In genomic region chr11:17476317-17477083, GRCh38 we compare ENCODE assay signal across 8 cellular contexts. TPM values are rescaled to one million over a fixed set of nuclear protein-coding genes. Genes with fewer than 3 reads are reported as not detected.
DNase-seq lines count a peak whose midpoint lies in the region; ATAC-seq and TF ChIP-seq lines count a peak whose summit lies in the region.
"Had no signal": no experiment of that assay in that cellular context is flagged by ENCODE, and none has a peak within 500 bp of the region (broad histone marks: within the 10 kb centered on the region; RNA-seq: fewer than 3 reads in every experiment).

Gene ABCC8 (minus strand): TSS chr11:17476845. CDS start chr11:17476776, 69 bp downstream.

- H3K27me3 ChIP-seq in left ventricle myocardium inferior (ENCODE audit: low read depth), result peaks cover 73% of the 10 kb centered on the region
- H3K27me3 ChIP-seq in skeletal muscle tissue (ENCODE audit: control insufficient read depth in 3 of 3, insufficient read depth in 3 of 3, low read length in 3 of 3), result peaks cover 26 to 37% (median 28%) of the 10 kb centered on the region in 3 donors

- DNase-seq in HEK293T (ENCODE audit: extremely low spot score), result peak; percentile 74
- DNase-seq in NCI-H774 (lab: John Stamatoyannopoulos, UW), result peak; percentile 19
- DNase-seq in left ventricle myocardium inferior, result no peak
- no peak for DNase-seq in stimulated activated naive CD4-positive, alpha-beta T cell (lab: John Stamatoyannopoulos, UW)
- DNase-seq in superior temporal gyrus (ENCODE audit: extremely low spot score), result no peak
- DNase-seq: stimulated activated CD4-positive, alpha-beta T cell treated with anti-CD3 and anti-CD28 coated beads, Interleukin-2, amount 100 ng/mL, for 48 hours had no signal

- POLR2A ChIA-PET in HEK293T (lab: Yijun Ruan, JAX), result no interaction called here

- no peak for ATAC-seq in activated CD4-positive, CD25-positive, alpha-beta regulatory T cell treated with anti-CD3 and anti-CD28 coated beads, Interleukin-2, amount 50 U/mL, for 24 hours

- CTCF ChIA-PET in HEK293T (lab: Yijun Ruan, JAX), result interaction anchor here (0.6 to 1.0 kb wide), 2 partner anchors 40 to 51 kb away, joined by 3 to 7 read pairs; no protein-coding TSS in a partner anchor

- H3K36me3 ChIP-seq in left ventricle myocardium inferior, result no peaks in the 10 kb centered on the region
- no peaks in the 10 kb centered on the region for H3K36me3 ChIP-seq in skeletal muscle tissue (ENCODE audit: control insufficient read depth in 3 of 3, insufficient read depth in 3 of 3, low read length in 3 of 3)

- H3K9me3 ChIP-seq in left ventricle myocardium inferior (replicated peaks), result no peaks in the 10 kb centered on the region
- H3K9me3 ChIP-seq in skeletal muscle tissue (ENCODE audit: control insufficient read depth in 3 of 3, low read length in 3 of 3), result no peaks in the 10 kb centered on the region

- peak within 1 kb of the TSS; percentile 51 to 75 (median 69) for H3K9ac ChIP-seq in skeletal muscle tissue (ENCODE audit: low read depth in 1 of 3, low read length in 3 of 3)

- peak within 1 kb of the TSS; percentile 66 for H3K4me3 ChIP-seq in left ventricle myocardium inferior
- peak within 1 kb of the TSS; percentile 67 to 78 (median 74) for H3K4me3 ChIP-seq in skeletal muscle tissue (ENCODE audit: low read length in 3 of 3)

- no peak for TF ChIP-seq CTCF in left ventricle myocardium inferior (IDR thresholded peaks at IDR 0.05; ENCODE audit: borderline replicate concordance)

- H3K4me1 ChIP-seq in left ventricle myocardium inferior, result peaks cover 18% of the 10 kb centered on the region
- H3K4me1 ChIP-seq in skeletal muscle tissue (ENCODE audit: control insufficient read depth in 3 of 3, insufficient read depth in 3 of 3, low read length in 3 of 3), result peaks cover 7 to 10% (median 10%) of the 10 kb centered on the region in 3 donors

- intact Hi-C loops in left ventricle myocardium inferior (cut with micrococcal nuclease), result no loop called here

- H3K27ac ChIP-seq in left ventricle myocardium inferior (replicated peaks) (no peak within 1 kb of the TSS), skeletal muscle tissue (ENCODE audit: low read depth, low read length) (no peak within 1 kb of the TSS)

TF ChIP-seq in HEK293T, 16 proteins besides CTCF, POLR2A, EP300 and RAD21:
- TF ChIP-seq CTBP1 (IDR thresholded peaks at IDR 0.05; ENCODE audit: borderline replicate concordance) (no peak), BHLHE40 (IDR thresholded peaks at IDR 0.05; ENCODE audit: borderline replicate concordance) (no peak), ZNF384 (IDR thresholded peaks at IDR 0.05) (no peak), PKNOX1 (IDR thresholded peaks at IDR 0.05) (no peak), FOXM1 (IDR thresholded peaks at IDR 0.05; ENCODE audit: borderline replicate concordance) (no peak), ELF4 (IDR thresholded peaks at IDR 0.05) (no peak), FOXA1 (IDR thresholded peaks at IDR 0.05) (no peak), SUZ12 (IDR thresholded peaks at IDR 0.05) (no peak), L3MBTL2 (conservative IDR thresholded peaks at IDR 0.05) (no peak; the same call in 1 of the 2 replicates), HDGF (IDR thresholded peaks at IDR 0.05; ENCODE audit: borderline replicate concordance) (no peak), TARDBP (IDR thresholded peaks at IDR 0.05) (no peak), FOXK2 (IDR thresholded peaks at IDR 0.05) (no peak)

RNA-seq across cellular contexts. Expression of gene ABCC8, which starts in this region (rescaled TPM):
- 1.1 TPM for total RNA-seq in left ventricle myocardium inferior
- total RNA-seq in skeletal muscle tissue, result 3.7 TPM

Comparison
In these comparisons a context has a peak if more than half of its experiments do, and no peak if none do; other contexts are left out.
1. DNase-seq: peak in HEK293T (single experiment) and NCI-H774 (single experiment); none in left ventricle myocardium inferior (single experiment), stimulated activated naive CD4-positive, alpha-beta T cell (0 of 6) and superior temporal gyrus (single experiment).